ENCODE assay signal across 13 cellular contexts in genomic region chr14:54086780-54087179, GRCh38.
"Had no signal": no experiment of that assay in that cellular context is flagged by ENCODE, and none has a peak within 500 bp of the region (broad histone marks: within the 10 kb centered on the region; RNA-seq: fewer than 3 reads in every experiment).

No MANE protein-coding gene starts in this region.

- H3K36me3 ChIP-seq: thoracic aorta had no signal

- DNase-seq: activated CD4-positive, alpha-beta T cell treated with anti-CD3 and anti-CD28 coated beads for 4 hours; activated CD8-positive, alpha-beta T cell treated with anti-CD3 and anti-CD28 coated beads for 36 hours; activated effector memory CD4-positive, alpha-beta T cell treated with Interleukin-2 at 50 U/mL for 16 hours; activated naive CD4-positive, alpha-beta T cell treated with anti-CD3 and anti-CD28 coated beads, Interleukin-2, amount 50 U/mL, for 16 hours; activated T-cell treated with anti-CD3 and anti-CD28 coated beads, Interleukin-2, amount 50 U/mL, for 4 hours; hypothalamus; naive thymus-derived CD8-positive, alpha-beta T cell; occipital lobe; T-helper 2 cell had no signal

- ATAC-seq: activated CD8-positive, alpha-beta T cell treated with anti-CD3 and anti-CD28 coated beads for 36 hours; activated T-cell treated with anti-CD3 and anti-CD28 coated beads, Interleukin-2, amount 50 U/mL, for 4 hours; esophagus mucosa; naive thymus-derived CD8-positive, alpha-beta T cell; stimulated activated effector memory CD8-positive, alpha-beta T cell treated with anti-CD3 and anti-CD28 coated beads, Interleukin-12 subunit alpha, Interleukin-12 subunit beta, amount 100 ng/mL, for 72 hours had no signal

- H3K9me3 ChIP-seq: thoracic aorta had no signal

- H3K4me3 ChIP-seq: lung, thoracic aorta had no signal

- H3K27ac ChIP-seq: thoracic aorta had no signal
